Comparison of ENCODE assay signal across 8 cellular contexts in the genomic region with DNA sequence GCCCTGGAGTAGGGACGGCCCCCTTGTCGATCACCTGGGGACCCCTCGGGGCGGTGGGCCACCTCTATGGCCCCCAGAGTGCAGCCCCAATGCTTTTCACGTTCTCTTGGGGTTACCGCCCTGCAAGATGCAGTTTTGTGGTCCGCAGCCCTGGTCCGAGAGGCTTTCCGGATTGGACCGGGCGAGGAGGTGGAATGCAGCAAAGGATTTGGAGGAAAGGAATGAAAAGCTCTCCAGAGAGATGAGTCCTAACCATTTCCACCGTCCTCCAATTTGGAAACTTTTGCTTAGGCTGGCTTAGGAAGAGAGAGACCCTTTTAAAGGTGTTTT. TPM values are rescaled to one million over a fixed set of nuclear protein-coding genes. Genes with fewer than 3 reads are reported as not detected.
A peak's percentile ranks its signal among the peaks of the same experiment; 100 is the strongest.
DNase-seq lines count a peak whose midpoint lies in the region; ATAC-seq, FAIRE-seq and TF ChIP-seq lines count a peak whose summit lies in the region.

No MANE protein-coding gene starts in this region.

- peak overlapping the region; percentile 85 for H3K4me3 Mint-ChIP-seq in type B pancreatic cell

- peaks cover 12% of the 10 kb centered on the region for H3K27me3 ChIP-seq in HUES48 (ENCODE audit: control insufficient read depth, insufficient read depth, low read length)
- H3K27me3 ChIP-seq in bronchial epithelial cell (ENCODE audit: control insufficient read depth, insufficient read depth, low read length): no peaks in the 10 kb centered on the region

- no peaks in the 10 kb centered on the region for H3K4me1 ChIP-seq in HUES48 (ENCODE audit: control insufficient read depth, insufficient read depth, low read length)

- H3K27me3 Mint-ChIP-seq in type B pancreatic cell: no peaks in the 10 kb centered on the region

- peaks cover 28% of the 10 kb centered on the region for H3K9me3 ChIP-seq in HUES48 (ENCODE audit: control insufficient read depth, insufficient read depth, low read length)

- no peak overlapping the region for H3K27ac ChIP-seq in HUES48 (ENCODE audit: low read depth, low read length)

- H3K36me3 ChIP-seq in HUES48 (ENCODE audit: control insufficient read depth, insufficient read depth, low read length) (no peaks in the 10 kb centered on the region), bronchial epithelial cell (ENCODE audit: control insufficient read depth, insufficient read depth, low read length) (no peaks in the 10 kb centered on the region)

- DNase-seq in GM12865 (ENCODE audit: low read depth) (no peak), bronchial epithelial cell (ENCODE audit: low read depth) (no peak), lower leg skin (ENCODE audit: low spot score in 2 of 2) (no peak), type B pancreatic cell (ENCODE audit: extremely low spot score, unreplicated experiment) (no peak), ecto neural progenitor cell (ENCODE audit: low spot score) (no peak), NCI-H526 treated with DMSO at 0.1 percent for 48 hours (lab: John Stamatoyannopoulos, UW) (no peak)

- no peaks in the 10 kb centered on the region for H3K4me1 Mint-ChIP-seq in type B pancreatic cell (ENCODE audit: unreplicated experiment)

- no peaks in the 10 kb centered on the region for H3K36me3 Mint-ChIP-seq in type B pancreatic cell

- FAIRE-seq in bronchial epithelial cell (lab: Jason Lieb, UNC): no peak

- peak overlapping the region; percentile 51 for H3K27ac Mint-ChIP-seq in type B pancreatic cell

- no peak for TF ChIP-seq CTCF in GM12865 (IDR thresholded peaks at IDR 0.05; ENCODE audit: insufficient read depth, low read depth, low read length, missing control alignments)
- no peak for TF ChIP-seq CTCF in bronchial epithelial cell (IDR thresholded peaks at IDR 0.05; ENCODE audit: insufficient read depth, low read length, severe bottlenecking)
- TF ChIP-seq CTCF in lower leg skin (IDR thresholded peaks at IDR 0.05): no peak
- TF ChIP-seq CTCF in type B pancreatic cell (conservative IDR thresholded peaks at IDR 0.05): no peak

- 0 out of 2 replicates have a peak overlapping the region, but pooled peaks have one; percentile 12 for H3K9ac ChIP-seq in HUES48 (ENCODE audit: low read depth, low read length)

- intact Hi-C loops in lower leg skin (cut with DNase I; ENCODE audit: low total_unique reads): no loop called here

- TF ChIP-seq POLR2A in lower leg skin (IDR thresholded peaks at IDR 0.05): no peak

- peak overlapping the region; percentile 80 for H3K4me3 ChIP-seq in GM12865 (ENCODE audit: low read depth, low read length)
- peak overlapping the region; percentile 61 for H3K4me3 ChIP-seq in HUES48 (ENCODE audit: low read depth, low read length)
- peak overlapping the region; percentile 70 for H3K4me3 ChIP-seq in bronchial epithelial cell (ENCODE audit: low read depth, low read length)
- peak overlapping the region; percentile 53 for H3K4me3 ChIP-seq in lower leg skin (ENCODE audit: low read depth, poor library complexity, severe bottlenecking)

- no peak for ATAC-seq in GM18858 (IDR thresholded peaks at IDR 0.05; ENCODE audit: unreplicated experiment)

- no peaks in the 10 kb centered on the region for H3K9me3 Mint-ChIP-seq in type B pancreatic cell

- 3 to 31% methylated on average over 8 to 11 of the region's 12 CpGs for WGBS in lower leg skin, 2 donors

RNA-seq across cellular contexts. Expression of a gene that starts 0.6 kb away (rescaled TPM):
- total RNA-seq in bronchial epithelial cell (13.4 and 31.0 TPM in 2 replicates), lower leg skin (10 to 100 TPM; 28.1 to 44.5 (median 35.9) TPM), type B pancreatic cell (ENCODE audit: low replicate concordance) (7.0 and 7.4 TPM in 2 replicates)
